15 cellular contexts compared by ENCODE assay signal in the genomic region with DNA sequence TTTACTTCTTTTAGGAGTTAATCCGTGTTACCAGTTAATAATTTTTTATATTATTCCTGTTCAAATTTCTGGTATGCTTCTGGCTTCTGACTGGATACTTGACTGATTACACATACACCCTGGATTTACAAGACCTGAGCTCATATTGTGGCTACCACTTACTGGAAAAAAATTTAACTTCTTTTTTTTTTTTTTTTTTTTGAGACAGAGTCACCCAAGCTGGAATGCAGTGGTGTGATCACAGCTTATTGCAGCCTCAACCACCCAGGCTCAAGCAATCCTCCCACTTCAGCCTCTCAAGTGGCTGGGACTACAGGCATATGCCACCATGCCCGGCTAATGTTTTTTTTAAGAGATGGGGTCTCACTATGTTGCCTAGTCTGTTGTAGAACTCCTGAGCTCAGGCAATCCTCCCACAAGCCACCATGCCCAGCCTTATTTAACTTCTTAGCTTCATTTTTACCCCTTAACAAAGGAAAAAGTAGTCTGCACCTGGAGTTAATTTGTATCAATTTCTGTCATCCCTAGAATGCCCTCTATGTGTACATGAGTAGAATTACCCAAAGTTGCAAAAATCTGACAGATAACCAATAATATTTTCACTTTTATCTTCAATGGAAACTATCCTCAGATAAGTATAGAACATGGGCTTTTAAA. TPM values are rescaled to one million over a fixed set of nuclear protein-coding genes. Genes with fewer than 3 reads are reported as not detected.
DNase-seq lines count a peak whose midpoint lies in the region; ATAC-seq, FAIRE-seq and TF ChIP-seq lines count a peak whose summit lies in the region.
"Had no signal": no experiment of that assay in that cellular context is flagged by ENCODE, and none has a peak within 500 bp of the region (broad histone marks: within the 10 kb centered on the region; RNA-seq: fewer than 3 reads in every experiment).

No MANE protein-coding gene starts in this region.

- FAIRE-seq in HTR-8/SVneo (lab: Jason Lieb, UNC), result no peak

- DNase-seq in AG08395 (ENCODE audit: low spot score), result peak; percentile 71
- peak; percentile 6 for DNase-seq in HTR-8/SVneo (ENCODE audit: insufficient read length, low spot score)
- DNase-seq in astrocyte of the spinal cord (ENCODE audit: low read depth, low spot score), result peak; percentile 79
- DNase-seq in kidney tubule cell (ENCODE audit: low spot score), result peak; percentile 87
- no peak for DNase-seq in dermis blood vessel endothelial cell
- no peak for DNase-seq in left ventricle myocardium inferior
- no peak for DNase-seq in HEK293T (ENCODE audit: extremely low spot score)
- DNase-seq: activated gamma-delta T cell treated with Interleukin-2 at 50 U/mL for 16 hours; left cardiac atrium; NCI-H1436 treated with DMSO at 0.1 percent for 48 hours; stimulated activated CD4-positive, alpha-beta T cell treated with anti-CD3 and anti-CD28 coated beads, Interleukin-12 subunit alpha, Interleukin-12 subunit beta, amount 100 ng/mL, for 4 hours; upper lobe of left lung had no signal

- TF ChIP-seq CTCF in astrocyte of the spinal cord (IDR thresholded peaks at IDR 0.05; ENCODE audit: low read depth, low read length), result no peak
- no peak for TF ChIP-seq CTCF in left ventricle myocardium inferior (IDR thresholded peaks at IDR 0.05; ENCODE audit: borderline replicate concordance)

- no peaks in the 10 kb centered on the region for H3K4me1 ChIP-seq in left ventricle myocardium inferior
- H3K4me1 ChIP-seq: gastroesophageal sphincter had no signal

- intact Hi-C loops in left ventricle myocardium inferior (cut with micrococcal nuclease), result no loop called here

- H3K27ac ChIP-seq in left ventricle myocardium inferior (replicated peaks), result no peak overlapping the region
- H3K27ac ChIP-seq: C4-2B, gastroesophageal sphincter, upper lobe of left lung had no signal

- H3K9me3 ChIP-seq in left ventricle myocardium inferior (replicated peaks), result no peaks in the 10 kb centered on the region
- H3K9me3 ChIP-seq: gastroesophageal sphincter, upper lobe of left lung had no signal

- no peaks in the 10 kb centered on the region for H3K27me3 ChIP-seq in left ventricle myocardium inferior (ENCODE audit: low read depth)
- H3K27me3 ChIP-seq: gastroesophageal sphincter, upper lobe of left lung had no signal

- POLR2A ChIA-PET in HEK293T (lab: Yijun Ruan, JAX), result no interaction called here

- no peak overlapping the region for H3K4me3 ChIP-seq in astrocyte of the spinal cord (ENCODE audit: low read depth, low read length)
- H3K4me3 ChIP-seq in left ventricle myocardium inferior, result no peak overlapping the region
- H3K4me3 ChIP-seq: gastroesophageal sphincter, upper lobe of left lung had no signal

- H3K36me3 ChIP-seq in left ventricle myocardium inferior, result peaks cover 76% of the 10 kb centered on the region

- in situ Hi-C loops in astrocyte of the spinal cord (cut with HindIII; ENCODE audit: low sequenced_read_pairs), result no loop called here

- ATAC-seq in GM21825 (IDR thresholded peaks at IDR 0.05; ENCODE audit: unreplicated experiment), result no peak
- ATAC-seq: gastroesophageal sphincter, left cardiac atrium had no signal

- CTCF ChIA-PET in HEK293T (lab: Yijun Ruan, JAX), result interaction anchor here (0.6 to 1.1 kb wide), 5 partner anchors 37 to 291 kb away, joined by 3 to 4 read pairs (median 3); no protein-coding TSS in a partner anchor

TF ChIP-seq in HEK293T, 16 proteins besides CTCF, POLR2A, EP300 and RAD21:
- TF ChIP-seq NFRKB (IDR thresholded peaks at IDR 0.05) (no peak), FOXM1 (IDR thresholded peaks at IDR 0.05; ENCODE audit: borderline replicate concordance) (no peak)

RNA-seq across cellular contexts. Expression of a gene that starts 50.3 kb away (rescaled TPM):
- total RNA-seq in dermis blood vessel endothelial cell, result 129 and 169 TPM in 2 replicates
- total RNA-seq in left ventricle myocardium inferior, result 41.6 TPM

Comparison
In these comparisons a context has a peak if more than half of its experiments do, and no peak if none do; other contexts are left out.
1. DNase-seq: peak in AG08395 (single experiment), HTR-8/SVneo (single experiment), astrocyte of the spinal cord (single experiment) and kidney tubule cell (single experiment); none in dermis blood vessel endothelial cell (single experiment), left ventricle myocardium inferior (single experiment) and HEK293T (single experiment).